ENCODE assay signal across 8 cellular contexts in genomic region chr2:20097889-20098714, GRCh38. TPM values are rescaled to one million over a fixed set of nuclear protein-coding genes. Genes with fewer than 3 reads are reported as not detected.
DNase-seq lines count a peak whose midpoint lies in the region; ATAC-seq lines count a peak whose summit lies in the region.

No MANE protein-coding gene starts in this region.

- H2BK12ac ChIP-seq in mesenchymal stem cell (ENCODE audit: low read length in 2 of 2) = no peak overlapping the region

- peaks cover 2% of the 10 kb centered on the region for H3K4me1 Mint-ChIP-seq in activated CD4-positive, alpha-beta memory T cell treated with anti-CD3 and anti-CD28 coated beads for 36 hours (ENCODE audit: low read depth)

- POLR2A ChIA-PET in activated CD4-positive, alpha-beta memory T cell treated with anti-CD3 and anti-CD28 coated beads for 36 hours (lab: Charles Lee) = no interaction called here

- no peak overlapping the region for H3K4ac ChIP-seq in mesenchymal stem cell (ENCODE audit: low read depth in 1 of 2, low read length in 2 of 2)

- H3K4me3 Mint-ChIP-seq in activated CD4-positive, alpha-beta memory T cell treated with anti-CD3 and anti-CD28 coated beads for 36 hours = no peak overlapping the region

- no peak overlapping the region for H3K4me3 ChIP-seq in mesenchymal stem cell (ENCODE audit: insufficient read depth in 1 of 2, low read depth in 1 of 2, low read length in 2 of 2)

- peaks cover 13% of the 10 kb centered on the region for H3K4me1 ChIP-seq in mesenchymal stem cell (ENCODE audit: control insufficient read depth, insufficient read depth, low read depth, low read length)

- peaks cover 2% of the 10 kb centered on the region for H3K9me3 Mint-ChIP-seq in activated CD4-positive, alpha-beta memory T cell treated with anti-CD3 and anti-CD28 coated beads for 36 hours

- H3K9ac ChIP-seq in mesenchymal stem cell (ENCODE audit: low read length) = peak overlapping the region; percentile 56

- DNase-seq in CMK (ENCODE audit: low read depth) = peak; percentile 94
- peak; percentile 91 for DNase-seq in NCI-H82 (lab: John Stamatoyannopoulos, UW)
- DNase-seq in activated CD4-positive, alpha-beta memory T cell treated with anti-CD3 and anti-CD28 coated beads for 36 hours = peak; percentile 87
- DNase-seq in effector CD8-positive, alpha-beta T cell (lab: John Stamatoyannopoulos, UW) = peak; percentile 37
- DNase-seq in mesenchymal stem cell = peak; percentile 87
- DNase-seq in stimulated activated CD8-positive, alpha-beta memory T cell treated with anti-CD3 and anti-CD28 coated beads, Interleukin-15, amount 100 ng/mL, for 4 hours (ENCODE audit: low read depth in 2 of 2) = peak; percentile 31 to 60

- H2BK5ac ChIP-seq in mesenchymal stem cell (ENCODE audit: low read depth, low read length, poor library complexity, severe bottlenecking) = no peak overlapping the region

- H3K9me3 ChIP-seq in mesenchymal stem cell (ENCODE audit: control insufficient read depth, low read length) = no peaks in the 10 kb centered on the region

- H4K91ac ChIP-seq in mesenchymal stem cell (ENCODE audit: low read length) = no peak overlapping the region

- no peaks in the 10 kb centered on the region for H3K36me3 Mint-ChIP-seq in activated CD4-positive, alpha-beta memory T cell treated with anti-CD3 and anti-CD28 coated beads for 36 hours

- peaks cover 1% of the 10 kb centered on the region for H3K27me3 Mint-ChIP-seq in activated CD4-positive, alpha-beta memory T cell treated with anti-CD3 and anti-CD28 coated beads for 36 hours

- H2AK5ac ChIP-seq in mesenchymal stem cell (ENCODE audit: low read length, severe bottlenecking) = no peak overlapping the region

- no peak overlapping the region for H3K18ac ChIP-seq in mesenchymal stem cell (ENCODE audit: low read depth in 1 of 2, low read length in 2 of 2)

- no peak overlapping the region for H3K27ac Mint-ChIP-seq in activated CD4-positive, alpha-beta memory T cell treated with anti-CD3 and anti-CD28 coated beads for 36 hours

- no peak overlapping the region for H3K4me2 ChIP-seq in mesenchymal stem cell (ENCODE audit: low read length, poor library complexity, severe bottlenecking)

- no peak overlapping the region for H3K27ac ChIP-seq in mesenchymal stem cell (ENCODE audit: low read length, poor library complexity, severe bottlenecking)

- no peak overlapping the region for H3K23ac ChIP-seq in mesenchymal stem cell (ENCODE audit: low read length in 2 of 2)

- H2BK15ac ChIP-seq in mesenchymal stem cell (ENCODE audit: low read depth, poor library complexity, severe bottlenecking) = no peak overlapping the region

- ATAC-seq in GM19467 (IDR thresholded peaks at IDR 0.05; ENCODE audit: unreplicated experiment) (peak; percentile 82), HG03571 (IDR thresholded peaks at IDR 0.05; ENCODE audit: unreplicated experiment) (peak; percentile 89)

- H3K14ac ChIP-seq in mesenchymal stem cell (ENCODE audit: low read length in 2 of 2) = no peak overlapping the region

- no peak overlapping the region for H2BK120ac ChIP-seq in mesenchymal stem cell (ENCODE audit: low read depth, low read length)

- H2AFZ ChIP-seq in mesenchymal stem cell (ENCODE audit: low read depth, low read length) = no peak overlapping the region

- CTCF ChIA-PET in activated CD4-positive, alpha-beta memory T cell treated with anti-CD3 and anti-CD28 coated beads for 36 hours (lab: Charles Lee) = interaction anchor here (0.7 to 3.2 kb wide), 3 partner anchors 83 to 415 kb away, joined by 3 to 27 read pairs (median 8); no protein-coding TSS in a partner anchor

- WGBS in mesenchymal stem cell = 30% methylated on average over 16 of the region's 21 CpGs

- H3K27me3 ChIP-seq in mesenchymal stem cell (ENCODE audit: control insufficient read depth in 1 of 2, insufficient read depth in 1 of 2, low read length in 2 of 2) = no peaks in the 10 kb centered on the region

- H4K8ac ChIP-seq in mesenchymal stem cell (ENCODE audit: low read length) = no peak overlapping the region

- no peaks in the 10 kb centered on the region for H3K36me3 ChIP-seq in mesenchymal stem cell (ENCODE audit: control insufficient read depth in 1 of 2, insufficient read depth in 2 of 2, low read depth in 1 of 2, low read length in 2 of 2)

- H3K79me1 ChIP-seq in mesenchymal stem cell (replicated peaks; ENCODE audit: low read length, poor library complexity, severe bottlenecking) = peaks cover 3% of the 10 kb centered on the region

- intact Hi-C loops in activated CD4-positive, alpha-beta memory T cell treated with anti-CD3 and anti-CD28 coated beads for 36 hours (cut with micrococcal nuclease) = loop anchor here (1.0 to 2.0 kb wide), 4 partner anchors 47 to 197 kb away; partner anchors contain the start of genes LAPTM4A and TTC32

RNA-seq across cellular contexts. Expression of gene LAPTM4A, which starts 46.7 kb away (rescaled TPM):
- 10 to 100 TPM; 26.7 to 29.0 TPM for total RNA-seq in activated CD4-positive, alpha-beta memory T cell treated with anti-CD3 and anti-CD28 coated beads for 36 hours
- polyA plus RNA-seq in mesenchymal stem cell (2013, experiment 1 of 2) = 425 TPM
- polyA plus RNA-seq in mesenchymal stem cell (2013, experiment 2 of 2) = 455 TPM

Comparison
In these comparisons a context has a peak if more than half of its experiments do, and no peak if none do; other contexts are left out.
1. DNase-seq: peak in every context shown above with its lines; median percentile 94 in CMK; 91 in NCI-H82; 87 in activated CD4-positive, alpha-beta memory T cell treated with anti-CD3 and anti-CD28 coated beads for 36 hours; 87 in mesenchymal stem cell; 46 in stimulated activated CD8-positive, alpha-beta memory T cell treated with anti-CD3 and anti-CD28 coated beads, Interleukin-15, amount 100 ng/mL, for 4 hours; 37 in effector CD8-positive, alpha-beta T cell.